In genomic region chr17:68457539-68458259, GRCh38 we compare ENCODE assay signal across 8 cellular contexts. TPM values are rescaled to one million over a fixed set of nuclear protein-coding genes. Genes with fewer than 3 reads are reported as not detected.
A peak's percentile ranks its signal among the peaks of the same experiment; 100 is the strongest.
DNase-seq lines count a peak whose midpoint lies in the region; ATAC-seq and TF ChIP-seq lines count a peak whose summit lies in the region.

No MANE protein-coding gene starts in this region.

- H2AFZ ChIP-seq in SU-DHL-6 (ENCODE audit: low read depth, low read length, severe bottlenecking) (peak overlapping the region; percentile 44), trophoblast cell (ENCODE audit: insufficient read depth, low read length, poor library complexity) (no peak overlapping the region)

- H3K9ac ChIP-seq in SU-DHL-6 (ENCODE audit: low read length) (no peak overlapping the region), adipocyte (ENCODE audit: low read length) (peak overlapping the region; percentile 79), trophoblast cell (ENCODE audit: low read length) (no peak overlapping the region)

- WGBS in trophoblast cell (ENCODE audit: extremely low coverage, insufficient coverage, insufficient read length), result no CpG with 5 or more reads among the region's 54 CpGs
- 0% methylated on average over 6 to 35 of the region's 54 CpGs for WGBS in transverse colon (ENCODE audit: low coverage in 1 of 2), 2 donors

- H3K14ac ChIP-seq in trophoblast cell (ENCODE audit: low read length), result no peak overlapping the region

- H2BK120ac ChIP-seq in trophoblast cell (ENCODE audit: insufficient read depth, low read length, poor library complexity), result no peak overlapping the region

- H3K27me3 ChIP-seq in SU-DHL-6 (ENCODE audit: low read length) (no peaks in the 10 kb centered on the region), adipocyte (replicated peaks; ENCODE audit: control insufficient read depth, insufficient read depth, low read length) (no peaks in the 10 kb centered on the region), trophoblast cell (ENCODE audit: insufficient read depth, low read length) (no peaks in the 10 kb centered on the region), transverse colon (no peaks in the 10 kb centered on the region)

- no peaks in the 10 kb centered on the region for H4K20me1 ChIP-seq in SU-DHL-6 (ENCODE audit: low read depth, low read length)

- H3K4me2 ChIP-seq in SU-DHL-6 (ENCODE audit: low read depth, low read length, poor library complexity, severe bottlenecking) (peak overlapping the region; percentile 76), trophoblast cell (ENCODE audit: low read length) (peak overlapping the region; percentile 97)

- H3K9me3 ChIP-seq in SU-DHL-6 (ENCODE audit: insufficient read depth, low read length) (no peaks in the 10 kb centered on the region), adipocyte (ENCODE audit: control insufficient read depth, low read length) (no peaks in the 10 kb centered on the region), trophoblast cell (ENCODE audit: insufficient read depth, low read depth, low read length) (no peaks in the 10 kb centered on the region), transverse colon (no peaks in the 10 kb centered on the region)

- ATAC-seq in HG02642 (IDR thresholded peaks at IDR 0.05; ENCODE audit: poor library complexity, unreplicated experiment), result peak; percentile 78

- H3F3A ChIP-seq in SU-DHL-6 (ENCODE audit: insufficient read depth), result peaks cover 7% of the 10 kb centered on the region; the same call in 1 of the 2 replicates

- H3K36me3 ChIP-seq in SU-DHL-6 (ENCODE audit: low read length), result no peaks in the 10 kb centered on the region
- no peaks in the 10 kb centered on the region for H3K36me3 ChIP-seq in adipocyte (ENCODE audit: control insufficient read depth, insufficient read depth, low read length, severe bottlenecking)
- H3K36me3 ChIP-seq in trophoblast cell (ENCODE audit: control insufficient read depth in 1 of 2, insufficient read depth in 2 of 2, low read length in 2 of 2), result no peaks in the 10 kb centered on the region
- H3K36me3 ChIP-seq in transverse colon, result no peaks in the 10 kb centered on the region

- TF ChIP-seq EP300 in transverse colon (IDR thresholded peaks at IDR 0.05; ENCODE audit: low read depth), result no peak

- H3K4ac ChIP-seq in trophoblast cell (ENCODE audit: low read depth, low read length), result no peak overlapping the region

- H3K27ac ChIP-seq in SU-DHL-6 (ENCODE audit: low read depth, low read length) (no peak overlapping the region), trophoblast cell (ENCODE audit: low read depth, low read length) (peak overlapping the region; percentile 41), transverse colon (peak overlapping the region; percentile 96 to 99 (median 98))

- H3K4me1 ChIP-seq in adipocyte (ENCODE audit: control insufficient read depth, insufficient read depth, low read length) (peaks cover 60% of the 10 kb centered on the region), trophoblast cell (ENCODE audit: control insufficient read depth in 1 of 2, insufficient read depth in 2 of 2, low read length in 2 of 2) (peaks cover 0 to 7% of the 10 kb centered on the region in 2 experiments), transverse colon (peaks cover 15 to 54% (median 34%) of the 10 kb centered on the region in 4 donors)

- H3K79me2 ChIP-seq in SU-DHL-6 (ENCODE audit: insufficient read depth, low read length) (no peaks in the 10 kb centered on the region), trophoblast cell (ENCODE audit: control insufficient read depth, insufficient read depth, low read length, poor library complexity) (peaks cover 2% of the 10 kb centered on the region)

- no peak for TF ChIP-seq CTCF in SU-DHL-6 (IDR thresholded peaks at IDR 0.05; ENCODE audit: insufficient read depth, low read length, poor library complexity, severe bottlenecking)
- TF ChIP-seq CTCF in transverse colon (IDR thresholded peaks at IDR 0.05), result peak in 2 of 5 experiments; percentile 27 to 32

- H2AK5ac ChIP-seq in trophoblast cell (ENCODE audit: low read length), result no peak overlapping the region

- in situ Hi-C loops in transverse colon (cut with MboI; ENCODE audit: low pct_ligation_motif_present in 1 of 4, low pct_unique_long_range_greater_than_20kb in 1 of 4, low sequenced_read_pairs in 3 of 4), result loop anchor here in 2 of 4 donors (10.0 to 25.0 kb wide), 2 partner anchors 203 to 295 kb away; no protein-coding TSS in a partner anchor

- H3K79me1 ChIP-seq in trophoblast cell (ENCODE audit: low read length), result peaks cover 14% of the 10 kb centered on the region

- intact Hi-C loops in cardiac septum (cut with DNase I) (loop anchor here (5.0 kb wide), 1 partner anchor 210 kb away; the partner anchor contains the start of gene AMZ2), transverse colon (cut with DNase I; ENCODE audit: low total_unique reads) (no loop called here)

- no peak overlapping the region for H4K12ac ChIP-seq in trophoblast cell (ENCODE audit: low read depth, low read length)

- H4K8ac ChIP-seq in trophoblast cell (ENCODE audit: low read depth, low read length), result no peak overlapping the region

- TF ChIP-seq POLR2A in GM10847 (IDR thresholded peaks at IDR 0.05; ENCODE audit: extremely low read depth, insufficient read length) (peak; percentile 57), transverse colon (IDR thresholded peaks at IDR 0.05) (peak; percentile 85)

- no peak overlapping the region for H4K91ac ChIP-seq in trophoblast cell (ENCODE audit: low read depth, low read length)

- H3K9me2 ChIP-seq in SU-DHL-6 (replicated peaks; ENCODE audit: insufficient read depth, low read length), result no peaks in the 10 kb centered on the region

- no peak overlapping the region for H2BK5ac ChIP-seq in trophoblast cell (ENCODE audit: low read depth, low read length, poor library complexity)

- H3K23ac ChIP-seq in trophoblast cell (ENCODE audit: low read length), result no peak overlapping the region

- H3K18ac ChIP-seq in trophoblast cell (ENCODE audit: low read length), result no peak overlapping the region

- peak; percentile 95 for DNase-seq in NCI-H1105 treated with DMSO at 0.1 percent for 48 hours (lab: John Stamatoyannopoulos, UW)
- DNase-seq in adipocyte (ENCODE audit: low read depth), result peak; percentile 100
- peak; percentile 100 for DNase-seq in cardiac septum (ENCODE audit: low spot score)
- peak; percentile 100 for DNase-seq in trophoblast cell
- DNase-seq in transverse colon, result peak; percentile 99

- H3K4me3 ChIP-seq in SU-DHL-6 (ENCODE audit: insufficient read depth, low read length, poor library complexity, severe bottlenecking), result peak overlapping the region; percentile 61
- peak overlapping the region; percentile 81 for H3K4me3 ChIP-seq in adipocyte (ENCODE audit: low read length)
- peak overlapping the region; percentile 55 for H3K4me3 ChIP-seq in trophoblast cell (ENCODE audit: low read depth, low read length)
- peak overlapping the region; percentile 40 to 89 (median 76) for H3K4me3 ChIP-seq in transverse colon

- no peak overlapping the region for H2BK12ac ChIP-seq in trophoblast cell (ENCODE audit: low read length)

RNA-seq across cellular contexts. Expression of gene WIPI1, which starts 0.4 kb away (rescaled TPM):
- total RNA-seq in cardiac septum (148 TPM), transverse colon (100 to 1,000 TPM in 2 of 4 donors, 10 to 100 TPM in 2; 62.6 to 313 (median 97.1) TPM)
- polyA plus RNA-seq in trophoblast cell (2013), result 104 and 108 TPM in 2 replicates

RNA-seq across cellular contexts. Expression of gene PRKAR1A, which starts 54.5 kb away (rescaled TPM):
- total RNA-seq in cardiac septum, result 967 TPM
- polyA plus RNA-seq in trophoblast cell (2013), result 96.5 and 106 TPM in 2 replicates
- 100 to 1,000 TPM in 3 of 4 donors, 10 to 100 TPM in 1; 93.9 to 223 (median 160) TPM for total RNA-seq in transverse colon
